Comparison of ENCODE assay signal across 8 cellular contexts in genomic region chr4:36243355-36244256, GRCh38. TPM values are rescaled to one million over a fixed set of nuclear protein-coding genes. Genes with fewer than 3 reads are reported as not detected.
DNase-seq lines count a peak whose midpoint lies in the region; ATAC-seq lines count a peak whose summit lies in the region.

No MANE protein-coding gene starts in this region.

- H3K36me3 ChIP-seq in GM23248 (ENCODE audit: low read depth), result no peaks in the 10 kb centered on the region
- no peaks in the 10 kb centered on the region for H3K36me3 ChIP-seq in esophagus (ENCODE audit: control insufficient read depth in 2 of 2, insufficient read depth in 2 of 2, low read length in 1 of 2)
- H3K36me3 ChIP-seq in naive thymus-derived CD4-positive, alpha-beta T cell (ENCODE audit: control insufficient read depth in 2 of 3, insufficient read depth in 3 of 3, low read length in 3 of 3), result peaks cover 0 to 5% (median 0%) of the 10 kb centered on the region in 3 experiments

- H2AFZ ChIP-seq in GM23248, result peak overlapping the region; percentile 66

- ATAC-seq in naive thymus-derived CD4-positive, alpha-beta T cell, result peak; percentile 44
- no peak for ATAC-seq in GM18520 (IDR thresholded peaks at IDR 0.05; ENCODE audit: unreplicated experiment)

- no peaks in the 10 kb centered on the region for H3F3A ChIP-seq in GM23248 (ENCODE audit: insufficient read depth)

- H3K36me3 Mint-ChIP-seq in naive thymus-derived CD4-positive, alpha-beta T cell, result peaks cover 5 to 22% (median 8%) of the 10 kb centered on the region in 5 donors

- 6 to 7% methylated on average over 29 to 38 of the region's 38 CpGs for WGBS in GM23248 (ENCODE audit: low coverage in 1 of 2, low lambda C conversion rate in 2 of 2, missing lambda C conversion rate in 2 of 2), 2 experiments
- WGBS in esophagus, 2 donors, result 1 to 2% methylated on average over 37 to 38 of the region's 38 CpGs

- peak overlapping the region; percentile 68 for H3K4me2 ChIP-seq in GM23248 (ENCODE audit: unreplicated experiment)

- peaks cover 0 to 5% (median 0%) of the 10 kb centered on the region in 11 donors for H3K9me3 Mint-ChIP-seq in naive thymus-derived CD4-positive, alpha-beta T cell

- H3K27me3 Mint-ChIP-seq in naive thymus-derived CD4-positive, alpha-beta T cell, result peaks cover 0 to 11% (median 0%) of the 10 kb centered on the region in 5 donors

- peak overlapping the region; percentile 82 to 95 (median 90) for H3K4me3 Mint-ChIP-seq in naive thymus-derived CD4-positive, alpha-beta T cell

- H3K4me1 ChIP-seq in GM23248 (ENCODE audit: insufficient read depth), result no peaks in the 10 kb centered on the region
- H3K4me1 ChIP-seq in esophagus (ENCODE audit: control insufficient read depth in 2 of 2, insufficient read depth in 2 of 2, low read length in 1 of 2), result no peaks in the 10 kb centered on the region
- H3K4me1 ChIP-seq in naive thymus-derived CD4-positive, alpha-beta T cell (ENCODE audit: control insufficient read depth in 2 of 2, insufficient read depth in 2 of 2, low read length in 2 of 2), result peaks cover 7 to 28% of the 10 kb centered on the region in 2 donors

- H3K9me2 ChIP-seq in GM23248 (ENCODE audit: insufficient read depth), result no peaks in the 10 kb centered on the region

- no peak overlapping the region for H3K9ac ChIP-seq in GM23248

- in situ Hi-C loops in GM23248 (cut with MboI), result no loop called here

- no peaks in the 10 kb centered on the region for H3K79me2 ChIP-seq in GM23248 (ENCODE audit: insufficient read depth)

- no peaks in the 10 kb centered on the region for H4K20me1 ChIP-seq in GM23248 (ENCODE audit: insufficient read depth)

- H3K27ac ChIP-seq in GM23248 (no peak overlapping the region), esophagus (ENCODE audit: low read depth in 2 of 2, low read length in 1 of 2) (peak overlapping the region; percentile 97 to 100)
- H3K27ac ChIP-seq in naive thymus-derived CD4-positive, alpha-beta T cell (ENCODE audit: low read depth, low read length), result peak overlapping the region; percentile 88

- H3K27ac Mint-ChIP-seq in naive thymus-derived CD4-positive, alpha-beta T cell, result peak overlapping the region; percentile 84 to 94 (median 91)

- H3K9me3 ChIP-seq in GM23248 (ENCODE audit: low read depth), result no peaks in the 10 kb centered on the region
- H3K9me3 ChIP-seq in esophagus (ENCODE audit: control insufficient read depth in 2 of 2, insufficient read depth in 1 of 2, low read depth in 1 of 2, low read length in 1 of 2), result no peaks in the 10 kb centered on the region
- no peaks in the 10 kb centered on the region for H3K9me3 ChIP-seq in naive thymus-derived CD4-positive, alpha-beta T cell (ENCODE audit: control insufficient read depth in 2 of 3, low read length in 3 of 3)

- peaks cover 27 to 49% (median 39%) of the 10 kb centered on the region in 7 donors for H3K4me1 Mint-ChIP-seq in naive thymus-derived CD4-positive, alpha-beta T cell

- CTCF ChIA-PET in naive thymus-derived CD4-positive, alpha-beta T cell (lab: Charles Lee), result interaction anchor here (0.7 to 1.8 kb wide), 4 partner anchors 8 to 47 kb away, joined by 3 to 7 read pairs (median 3); no protein-coding TSS in a partner anchor

- H3K4me3 ChIP-seq in GM08714 (ENCODE audit: low read length), result peak overlapping the region; percentile 98
- H3K4me3 ChIP-seq in GM23248, result peak overlapping the region; percentile 51
- peak overlapping the region; percentile 77 to 91 for H3K4me3 ChIP-seq in esophagus (ENCODE audit: low read depth in 1 of 2, low read length in 2 of 2)
- peak overlapping the region; percentile 67 for H3K4me3 ChIP-seq in naive thymus-derived CD4-positive, alpha-beta T cell (ENCODE audit: low read length)

- intact Hi-C loops in naive thymus-derived CD4-positive, alpha-beta T cell (cut with micrococcal nuclease), result loop anchor here (1.0 to 5.0 kb wide), 9 partner anchors 12 to 1444 kb away; partner anchors contain the start of gene RELL1 (in 1 of the 2)

- DNase-seq in GM23248, result peak; percentile 17
- DNase-seq in M059J (ENCODE audit: low read depth), result peak; percentile 4
- peak; percentile 25 to 27 for DNase-seq in activated CD8-positive, alpha-beta memory T cell treated with anti-CD3 and anti-CD28 coated beads for 4 hours (ENCODE audit: low read depth in 2 of 2)
- DNase-seq in naive thymus-derived CD4-positive, alpha-beta T cell, result peak in 7 of 9 donors; percentile 35 to 67 (median 47)
- peak; percentile 52 for DNase-seq in stimulated activated naive CD4-positive, alpha-beta T cell treated with Interleukin-2 at 50 U/mL for 16 hours (lab: John Stamatoyannopoulos, UW)

- POLR2A ChIA-PET in naive thymus-derived CD4-positive, alpha-beta T cell (lab: Charles Lee), result interaction anchor here (0.6 to 4.9 kb wide), 13 partner anchors 9 to 97 kb away, joined by 3 to 63 read pairs (median 3); no protein-coding TSS in a partner anchor

- H3K27me3 ChIP-seq in GM23248 (replicated peaks; ENCODE audit: insufficient read depth), result peaks cover 21% of the 10 kb centered on the region
- no peaks in the 10 kb centered on the region for H3K27me3 ChIP-seq in esophagus (ENCODE audit: control insufficient read depth in 1 of 2, insufficient read depth in 2 of 2, low read length in 2 of 2)
- no peaks in the 10 kb centered on the region for H3K27me3 ChIP-seq in naive thymus-derived CD4-positive, alpha-beta T cell (ENCODE audit: control insufficient read depth in 2 of 2, insufficient read depth in 2 of 2, low read length in 2 of 2)

RNA-seq across cellular contexts. Expression of gene ARAP2, which starts 0.7 kb away (rescaled TPM):
- total RNA-seq in GM23248 (2014; rRNA removed; shearing (Covaris generic)), result not detected in 2 replicates
- not detected in 2 replicates for polyA plus RNA-seq in GM23248 (2016; fragmentation: Nextera tagmentation; extraction: Ambion mirVana)
- 0.32 and 0.47 TPM in 2 replicates for total RNA-seq in M059J (2014; rRNA removed; shearing (Covaris generic))
- polyA plus RNA-seq in esophagus, result 1 to 10 TPM; 7.4 to 7.5 TPM
- total RNA-seq in naive thymus-derived CD4-positive, alpha-beta T cell, result 10 to 100 TPM; 39.7 to 78.5 (median 44.7) TPM
- polyA plus RNA-seq in naive thymus-derived CD4-positive, alpha-beta T cell, result 10 to 100 TPM; 10.4 to 13.8 TPM

RNA-seq across cellular contexts. Expression of gene DTHD1, which starts 37.8 kb away (rescaled TPM):
- not detected in 2 replicates for total RNA-seq in GM23248 (2014; rRNA removed; shearing (Covaris generic))
- polyA plus RNA-seq in GM23248 (2016; fragmentation: Nextera tagmentation; extraction: Ambion mirVana) (not detected in 2 replicates), esophagus (under 1 TPM; 0.04 TPM)
- total RNA-seq in M059J (2014; rRNA removed; shearing (Covaris generic)), result not detected in 2 replicates
- 1 to 10 TPM in 1 of 5 experiments, under 1 TPM in 2, not detected in 2; 0.10 to 5.2 (median 0.72) TPM for total RNA-seq in naive thymus-derived CD4-positive, alpha-beta T cell
- not detected for polyA plus RNA-seq in naive thymus-derived CD4-positive, alpha-beta T cell

Comparison
In these comparisons a context has a peak if more than half of its experiments do, and no peak if none do; other contexts are left out.
1. RNA of gene ARAP2, which starts 0.7 kb away (total RNA-seq): 39.7 to 78.5 TPM in naive thymus-derived CD4-positive, alpha-beta T cell; 0.32 to 0.47 TPM in M059J and not detected in GM23248; every median in the first group is over 10 times any median in the second.
2. Peak in every context shown above with its lines, with median percentiles within 50 percentile points of each other: H3K4me3 ChIP-seq and DNase-seq.